ENCODE assay signal across 17 cellular contexts in the genomic region with DNA sequence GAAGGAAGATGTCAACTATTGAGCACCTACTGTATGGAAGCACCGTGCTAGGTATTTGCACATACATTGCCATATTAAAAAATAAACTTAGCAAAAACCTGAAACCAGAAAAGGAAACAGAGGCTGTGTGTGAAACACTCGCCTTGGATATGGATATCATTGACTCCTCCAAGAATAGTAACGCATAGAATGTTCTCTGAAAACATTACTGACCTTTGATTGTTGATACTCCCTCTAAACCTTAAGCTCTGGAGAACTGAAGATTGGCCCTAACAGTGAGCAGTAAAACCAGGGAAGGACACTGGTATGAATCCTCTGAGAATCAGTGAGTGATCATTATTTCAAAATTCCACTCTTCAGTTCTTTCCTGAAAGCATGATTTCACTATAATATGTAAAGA.
DNase-seq lines count a peak whose midpoint lies in the region; ATAC-seq and TF ChIP-seq lines count a peak whose summit lies in the region.
"Had no signal": no experiment of that assay in that cellular context is flagged by ENCODE, and none has a peak within 500 bp of the region (broad histone marks: within the 10 kb centered on the region; RNA-seq: fewer than 3 reads in every experiment).

No MANE protein-coding gene starts in this region.

- no peak overlapping the region for H3K4me3 ChIP-seq in RWPE2 (ENCODE audit: severe bottlenecking)
- no peak overlapping the region for H3K4me3 ChIP-seq in left ventricle myocardium inferior
- no peak overlapping the region for H3K4me3 ChIP-seq in skeletal muscle satellite cell (ENCODE audit: low read length)
- H3K4me3 ChIP-seq: BLaER1 treated with 17β-estradiol and CSF1 and Interleukin-3, amounts not matched to agents 10 nM and 100 nM; MG63 had no signal

- H3K27ac ChIP-seq in RWPE2 (ENCODE audit: poor library complexity, severe bottlenecking) (peak overlapping the region; percentile 36), left ventricle myocardium inferior (replicated peaks) (peak overlapping the region; percentile 88)

- ATAC-seq in Right ventricle myocardium inferior (peak; percentile 29), left cardiac atrium (no peak), RWPE2 (ENCODE audit: low read depth) (no peak)
- ATAC-seq: Panc1 had no signal

- 0 out of 2 replicates have a peak, but pooled peaks cover 2% of the 10 kb centered on the region for H3K36me3 ChIP-seq in RWPE2 (ENCODE audit: low read depth)
- no peaks in the 10 kb centered on the region for H3K36me3 ChIP-seq in left ventricle myocardium inferior
- no peaks in the 10 kb centered on the region for H3K36me3 ChIP-seq in skeletal muscle satellite cell (ENCODE audit: insufficient read depth, low read length)
- H3K36me3 ChIP-seq: BLaER1 treated with 17β-estradiol and CSF1 and Interleukin-3, amounts not matched to agents 10 nM and 100 nM; MG63 had no signal

- intact Hi-C loops in Right ventricle myocardium inferior (cut with DNase I) = no loop called here
- intact Hi-C loops in left cardiac atrium (cut with DNase I) = no loop called here
- intact Hi-C loops in left ventricle myocardium inferior (cut with micrococcal nuclease) = loop anchor here (10.0 kb wide), 1 partner anchor 335 kb away; no protein-coding TSS in a partner anchor

- peak overlapping the region; percentile 65 for H3K4me2 ChIP-seq in skeletal muscle satellite cell (ENCODE audit: low read length)

- H3K27me3 ChIP-seq in RWPE2 (ENCODE audit: insufficient read depth, poor library complexity, severe bottlenecking) (no peaks in the 10 kb centered on the region), left ventricle myocardium inferior (ENCODE audit: low read depth) (no peaks in the 10 kb centered on the region), skeletal muscle satellite cell (ENCODE audit: control insufficient read depth, insufficient read depth, low read length) (no peaks in the 10 kb centered on the region)
- H3K27me3 ChIP-seq: BLaER1 treated with 17β-estradiol and CSF1 and Interleukin-3, amounts not matched to agents 10 nM and 100 nM; MG63 had no signal

- H3K9me3 ChIP-seq in RWPE2 (ENCODE audit: severe bottlenecking) (no peaks in the 10 kb centered on the region), left ventricle myocardium inferior (replicated peaks) (peaks cover 9% of the 10 kb centered on the region), skeletal muscle satellite cell (replicated peaks; ENCODE audit: low read length) (peaks cover 3% of the 10 kb centered on the region)

- TF ChIP-seq CTCF in RWPE2 (IDR thresholded peaks at IDR 0.05; ENCODE audit: poor library complexity, severe bottlenecking) (no peak), left ventricle myocardium inferior (IDR thresholded peaks at IDR 0.05; ENCODE audit: borderline replicate concordance) (no peak)

- H3K4me1 ChIP-seq in RWPE2 (ENCODE audit: insufficient read depth, poor library complexity, severe bottlenecking) = peaks cover 11% of the 10 kb centered on the region
- H3K4me1 ChIP-seq in left ventricle myocardium inferior = peaks cover 16% of the 10 kb centered on the region
- peaks cover 14% of the 10 kb centered on the region for H3K4me1 ChIP-seq in skeletal muscle satellite cell (ENCODE audit: control insufficient read depth, insufficient read depth, low read length)

- DNase-seq in Right ventricle myocardium inferior (ENCODE audit: missing footprints) (no peak), left cardiac atrium (no peak), RWPE2 (ENCODE audit: low spot score) (no peak), left ventricle myocardium inferior (no peak), NCI-H1092 (lab: John Stamatoyannopoulos, UW) (no peak), NCI-H2171 treated with DMSO at 0.1 percent for 48 hours (lab: John Stamatoyannopoulos, UW) (no peak)
- no peak for DNase-seq in activated CD8-positive, alpha-beta memory T cell treated with anti-CD3 and anti-CD28 coated beads, Interleukin-2, amount 50 U/mL, for 4 hours
- DNase-seq: CD8-positive, alpha-beta memory T cell; DMS79 treated with DMSO at 0.1 percent for 48 hours; Karpas-422; NCI-H1092 treated with DMSO at 0.1 percent for 48 hours; NCI-H1694; NCI-H524 treated with DMSO at 0.1 percent for 48 hours had no signal

- H3K9ac ChIP-seq in skeletal muscle satellite cell (ENCODE audit: low read depth, low read length) = peak overlapping the region; percentile 22
- H3K9ac ChIP-seq: BLaER1 treated with 17β-estradiol and CSF1 and Interleukin-3, amounts not matched to agents 10 nM and 100 nM had no signal
